ENCODE assay signal across 1 cellular context in the genomic region with DNA sequence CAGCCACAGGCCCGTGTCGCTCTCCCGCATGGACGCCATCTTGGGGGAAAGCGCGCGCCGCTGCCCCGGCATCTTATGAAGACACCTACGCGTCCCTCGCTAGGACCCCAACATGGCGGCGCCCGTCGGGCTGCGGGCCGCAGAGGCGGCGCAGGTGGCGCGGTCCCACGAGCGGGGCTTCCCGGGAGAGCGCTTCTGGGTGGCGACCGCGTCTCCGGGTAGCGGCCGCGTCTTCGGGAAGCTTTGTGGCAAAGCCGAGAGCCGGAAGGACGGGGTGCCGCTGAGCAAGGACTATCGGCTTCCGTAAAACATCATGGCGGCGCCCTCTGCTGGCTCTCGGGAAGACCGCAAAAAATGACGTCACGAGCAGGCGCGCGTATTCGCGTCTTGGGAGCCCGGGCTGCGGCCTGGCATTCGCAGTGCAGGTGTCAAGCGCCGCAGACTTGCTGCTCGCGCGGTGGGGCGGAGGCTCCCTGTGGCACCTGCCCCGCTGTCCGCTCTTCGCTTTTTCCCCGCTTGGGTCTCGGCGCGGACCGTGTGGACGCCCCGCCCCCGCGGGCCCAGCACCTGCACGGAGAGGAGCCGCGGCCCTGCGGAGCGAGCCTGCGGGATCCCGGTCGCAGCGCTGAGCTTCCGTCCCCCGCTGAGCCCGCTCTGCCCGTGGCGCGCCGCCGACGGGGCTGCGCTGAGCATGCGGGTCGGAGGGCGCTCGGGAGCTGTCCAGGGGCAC.
TF ChIP-seq lines count a peak whose summit lies in the region.

A gene (minus strand): TSS at position 54 of the 730 bp plus-strand sequence. CDS start 15 bp downstream, at position 39.

TF ChIP-seq in SK-N-SH, 30 proteins besides CTCF, POLR2A, EP300 and RAD21 (continued from another document):
- TF ChIP-seq, protein P1, sequence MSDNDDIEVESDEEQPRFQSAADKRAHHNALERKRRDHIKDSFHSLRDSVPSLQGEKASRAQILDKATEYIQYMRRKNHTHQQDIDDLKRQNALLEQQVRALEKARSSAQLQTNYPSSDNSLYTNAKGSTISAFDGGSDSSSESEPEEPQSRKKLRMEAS (IDR thresholded peaks at IDR 0.05; ENCODE audit: low read depth) = peak; percentile 88
- TF ChIP-seq MXI1 (IDR thresholded peaks at IDR 0.05; ENCODE audit: low read depth, low read length) = peak; percentile 69
- no peak for TF ChIP-seq MEF2A (IDR thresholded peaks at IDR 0.05; ENCODE audit: borderline replicate concordance, low read depth)
- no peak; the same call in 1 of the 2 replicates for TF ChIP-seq GABPA (IDR thresholded peaks at IDR 0.05; ENCODE audit: low read depth)
- TF ChIP-seq, protein P2, sequence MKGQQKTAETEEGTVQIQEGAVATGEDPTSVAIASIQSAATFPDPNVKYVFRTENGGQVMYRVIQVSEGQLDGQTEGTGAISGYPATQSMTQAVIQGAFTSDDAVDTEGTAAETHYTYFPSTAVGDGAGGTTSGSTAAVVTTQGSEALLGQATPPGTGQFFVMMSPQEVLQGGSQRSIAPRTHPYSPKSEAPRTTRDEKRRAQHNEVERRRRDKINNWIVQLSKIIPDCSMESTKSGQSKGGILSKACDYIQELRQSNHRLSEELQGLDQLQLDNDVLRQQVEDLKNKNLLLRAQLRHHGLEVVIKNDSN (IDR thresholded peaks at IDR 0.05; ENCODE audit: borderline replicate concordance, low read depth) = no peak
- TF ChIP-seq CHD2 (IDR thresholded peaks at IDR 0.05; ENCODE audit: low read length, partially characterized antibody) = no peak
- peak; percentile 76 for TF ChIP-seq POLR2AphosphoS5 (IDR thresholded peaks at IDR 0.05; ENCODE audit: low read depth, low read length)
- no peak for TF ChIP-seq RFX5 (IDR thresholded peaks at IDR 0.05; ENCODE audit: low read length)
- TF ChIP-seq SMC3 (IDR thresholded peaks at IDR 0.05; ENCODE audit: low read depth, low read length) = no peak; the same call in 1 of the 2 replicates
- TF ChIP-seq FOXJ3 (CRISPR knock-in tag; IDR thresholded peaks at IDR 0.05) = no peak
- TF ChIP-seq RXRA (IDR thresholded peaks at IDR 0.05; ENCODE audit: borderline replicate concordance, low read depth) = no peak
- TF ChIP-seq RCOR1 (IDR thresholded peaks at IDR 0.05; ENCODE audit: low read length) = no peak
- TF ChIP-seq NRF1 (IDR thresholded peaks at IDR 0.05; ENCODE audit: low read depth, low read length) = peak; percentile 36; the same call in 1 of the 2 replicates
- TF ChIP-seq TAF1 (IDR thresholded peaks at IDR 0.05; ENCODE audit: borderline replicate concordance, low read depth, low read length) = peak; percentile 100
- no peak for TF ChIP-seq SIN3A (IDR thresholded peaks at IDR 0.05; ENCODE audit: borderline replicate concordance, low read depth, low read length)
- TF ChIP-seq, protein P3, sequence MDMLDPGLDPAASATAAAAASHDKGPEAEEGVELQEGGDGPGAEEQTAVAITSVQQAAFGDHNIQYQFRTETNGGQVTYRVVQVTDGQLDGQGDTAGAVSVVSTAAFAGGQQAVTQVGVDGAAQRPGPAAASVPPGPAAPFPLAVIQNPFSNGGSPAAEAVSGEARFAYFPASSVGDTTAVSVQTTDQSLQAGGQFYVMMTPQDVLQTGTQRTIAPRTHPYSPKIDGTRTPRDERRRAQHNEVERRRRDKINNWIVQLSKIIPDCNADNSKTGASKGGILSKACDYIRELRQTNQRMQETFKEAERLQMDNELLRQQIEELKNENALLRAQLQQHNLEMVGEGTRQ (IDR thresholded peaks at IDR 0.05; ENCODE audit: borderline replicate concordance, low read depth, low read length) = no peak
TF ChIP-seq in SK-N-SH: peak in this region for 10.
